8 cellular contexts compared by ENCODE assay signal in genomic region chr16:57284206-57284951, GRCh38. TPM values are rescaled to one million over a fixed set of nuclear protein-coding genes. Genes with fewer than 3 reads are reported as not detected.
DNase-seq lines count a peak whose midpoint lies in the region; ATAC-seq and TF ChIP-seq lines count a peak whose summit lies in the region.

A gene with protein sequence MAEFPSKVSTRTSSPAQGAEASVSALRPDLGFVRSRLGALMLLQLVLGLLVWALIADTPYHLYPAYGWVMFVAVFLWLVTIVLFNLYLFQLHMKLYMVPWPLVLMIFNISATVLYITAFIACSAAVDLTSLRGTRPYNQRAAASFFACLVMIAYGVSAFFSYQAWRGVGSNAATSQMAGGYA (minus strand): TSS chr16:57284672. CDS start chr16:57284540, 132 bp downstream.

- H3K4me1 ChIP-seq in ES-I3 (ENCODE audit: insufficient read depth, low read length) (no peaks in the 10 kb centered on the region; the same call in 1 of the 2 replicates), MM.1S (ENCODE audit: low read length) (0 out of 2 replicates have a peak, but pooled peaks cover 1% of the 10 kb centered on the region), mucosa of descending colon (ENCODE audit: low read depth) (peaks cover 11% of the 10 kb centered on the region), suprapubic skin (peaks cover 19% of the 10 kb centered on the region)

- no peak for TF ChIP-seq POLR2A in erythroblast (IDR thresholded peaks at IDR 0.05; ENCODE audit: low read length)
- no peak for TF ChIP-seq POLR2A in suprapubic skin (IDR thresholded peaks at IDR 0.05)

- H4K20me1 ChIP-seq in MM.1S (ENCODE audit: insufficient read depth, low read length) = no peaks in the 10 kb centered on the region

- H3K27ac ChIP-seq in MM.1S (ENCODE audit: low read length) (no peak within 1 kb of the TSS), suprapubic skin (peak within 1 kb of the TSS; percentile 80)

- H3K9me3 ChIP-seq in ES-I3 (ENCODE audit: control insufficient read depth, insufficient read depth, low read length) (no peaks in the 10 kb centered on the region), MM.1S (replicated peaks; ENCODE audit: insufficient read depth, low read length) (no peaks in the 10 kb centered on the region), mucosa of descending colon (no peaks in the 10 kb centered on the region), suprapubic skin (no peaks in the 10 kb centered on the region)

- intact Hi-C loops in mucosa of descending colon (cut with DNase I, micrococcal nuclease) = no loop called here

- H3K9ac ChIP-seq in ES-I3 (ENCODE audit: low read depth, low read length) (peak within 1 kb of the TSS; percentile 84), MM.1S (ENCODE audit: low read length) (peak within 1 kb of the TSS; percentile 24; the same call in 1 of the 2 replicates)

- H3K36me3 ChIP-seq in ES-I3 (ENCODE audit: insufficient read depth, low read length) (no peaks in the 10 kb centered on the region), MM.1S (replicated peaks; ENCODE audit: insufficient read depth, low read length) (no peaks in the 10 kb centered on the region), mucosa of descending colon (ENCODE audit: low read depth) (no peaks in the 10 kb centered on the region), suprapubic skin (no peaks in the 10 kb centered on the region)

- no peaks in the 10 kb centered on the region for H3K9me2 ChIP-seq in MM.1S (replicated peaks; ENCODE audit: insufficient read depth, low read length)

- no peaks in the 10 kb centered on the region; the same call in 1 of the 2 replicates for H3F3A ChIP-seq in MM.1S (ENCODE audit: insufficient read depth, low read length)

- H3K27me3 ChIP-seq in MM.1S (replicated peaks; ENCODE audit: insufficient read depth, low read length) = no peaks in the 10 kb centered on the region
- H3K27me3 ChIP-seq in suprapubic skin = peaks cover 15% of the 10 kb centered on the region

- 0% methylated on average over 11 of the region's 95 CpGs for WGBS in suprapubic skin

- ATAC-seq in mucosa of descending colon (peak; percentile 93), GM19035 (IDR thresholded peaks at IDR 0.05; ENCODE audit: unreplicated experiment) (no peak), GM21529 (IDR thresholded peaks at IDR 0.05; ENCODE audit: unreplicated experiment) (no peak)

- no peak for TF ChIP-seq EP300 in suprapubic skin (IDR thresholded peaks at IDR 0.05)

- DNase-seq in MM.1S (no peak), activated T-cell treated with anti-CD3 and anti-CD28 coated beads for 4 hours (peak; percentile 32), erythroblast (lab: John Stamatoyannopoulos, UW) (peak; percentile 54 to 65), mucosa of descending colon (peak; percentile 63 to 79 (median 68)), suprapubic skin (ENCODE audit: low spot score in 2 of 2) (peak in 1 of 2 donors; percentile 67)

- H3K4me3 ChIP-seq in MM.1S (ENCODE audit: low read length) (peak within 1 kb of the TSS; percentile 67), mucosa of descending colon (peak within 1 kb of the TSS; percentile 14), suprapubic skin (peak within 1 kb of the TSS; percentile 60)

- peak within 1 kb of the TSS; percentile 97 for H3K4me2 ChIP-seq in MM.1S (ENCODE audit: low read depth, low read length)

- peak within 1 kb of the TSS; percentile 60 for H2AFZ ChIP-seq in MM.1S (ENCODE audit: low read length)

- no peaks in the 10 kb centered on the region for H3K79me2 ChIP-seq in MM.1S (ENCODE audit: low read length)

- no peak for TF ChIP-seq CTCF in MM.1S (IDR thresholded peaks at IDR 0.05; ENCODE audit: low read length)
- no peak for TF ChIP-seq CTCF in mucosa of descending colon (IDR thresholded peaks at IDR 0.05)
- TF ChIP-seq CTCF in suprapubic skin (IDR thresholded peaks at IDR 0.05) = no peak

RNA-seq across cellular contexts. Expression of the gene that starts here (rescaled TPM):
- 1 to 10 TPM; 2.8 to 8.6 (median 4.3) TPM for total RNA-seq in mucosa of descending colon
- 100 to 1,000 TPM in 3 of 4 donors, 10 to 100 TPM in 1; 34.7 to 215 (median 205) TPM for total RNA-seq in suprapubic skin

Comparison
In these comparisons a context has a peak if more than half of its experiments do, and no peak if none do; other contexts are left out.
1. H3K4me3 ChIP-seq: peak in every context shown above with its lines; median percentile 67 in MM.1S; 60 in suprapubic skin; 14 in mucosa of descending colon.